25 cellular contexts compared by ENCODE assay signal in genomic region chr2:72235497-72236413, GRCh38.
DNase-seq lines count a peak whose midpoint lies in the region; ATAC-seq, FAIRE-seq and TF ChIP-seq lines count a peak whose summit lies in the region.
"Had no signal": no experiment of that assay in that cellular context is flagged by ENCODE, and none has a peak within 500 bp of the region (broad histone marks: within the 10 kb centered on the region; RNA-seq: fewer than 3 reads in every experiment).

No MANE protein-coding gene starts in this region.

- H3K4me3 ChIP-seq in keratinocyte (ENCODE audit: control insufficient read depth in 2 of 3, extremely low read depth in 1 of 3, insufficient read depth in 2 of 3, low read depth in 1 of 3, low read length in 3 of 3): peak overlapping the region in 1 of 3 experiments; percentile 24
- no peak overlapping the region for H3K4me3 ChIP-seq in adrenal gland
- H3K4me3 ChIP-seq: colonic mucosa, left lung, MG63, neural progenitor cell, skin epidermis had no signal

- no peaks in the 10 kb centered on the region for H3K36me3 Mint-ChIP-seq in WTC11
- H3K36me3 Mint-ChIP-seq: neural progenitor cell had no signal

- CTCF ChIA-PET in WTC11 (lab: Charles Lee): interaction anchor here (0.9 to 1.2 kb wide), 2 partner anchors 90 to 120 kb away, joined by 3 read pairs; no protein-coding TSS in a partner anchor

- WGBS in adrenal gland, 4 donors: 84 to 91% (median 86%) methylated on average over 5 of the region's 5 CpGs

- POLR2A ChIA-PET in WTC11 (lab: Charles Lee): no interaction called here

- H3K27me3 Mint-ChIP-seq in WTC11 (ENCODE audit: low read depth): no peaks in the 10 kb centered on the region
- H3K27me3 Mint-ChIP-seq: activated CD4-positive, alpha-beta memory T cell treated with anti-CD3 and anti-CD28 coated beads, Interleukin-2, amount 10 ng/mL, durations not matched to agents 7 days and 5 days; IgD-negative memory B cell; progenitor cell of endocrine pancreas; stimulated activated memory B cell treated with anti-CD40 and anti-IgM and Interleukin-4, amounts not matched to agents 10 μg/mL and 1 μg/mL and 100 μg/mL, for 72 hours had no signal

- H3K4me2 ChIP-seq in keratinocyte (ENCODE audit: control insufficient read depth, extremely low read depth, insufficient read depth, low read depth, low read length): peak overlapping the region; percentile 63
- H3K4me2 ChIP-seq: neural progenitor cell had no signal

- no peaks in the 10 kb centered on the region for H3K79me2 ChIP-seq in keratinocyte (ENCODE audit: control insufficient read depth, insufficient read depth, low read length)

- intact Hi-C loops in Right ventricle myocardium superior (cut with DNase I) (no loop called here), adrenal gland (cut with DNase I) (no loop called here)

- H3K27me3 ChIP-seq in keratinocyte (ENCODE audit: control insufficient read depth, extremely low read depth, insufficient read depth, low read length) (no peaks in the 10 kb centered on the region), adrenal gland (no peaks in the 10 kb centered on the region)
- H3K27me3 ChIP-seq: BE2C, colonic mucosa, left lung, MG63, neural progenitor cell had no signal

- H3K4me1 ChIP-seq in keratinocyte (ENCODE audit: control insufficient read depth, extremely low read depth, insufficient read depth, low read length) (peaks cover 29% of the 10 kb centered on the region), adrenal gland (replicated peaks in 1 of 2) (peaks cover 7 to 20% of the 10 kb centered on the region in 2 donors)
- H3K4me1 ChIP-seq: BE2C, colonic mucosa, neural progenitor cell had no signal

- no peaks in the 10 kb centered on the region for H3K9me1 ChIP-seq in keratinocyte (ENCODE audit: control insufficient read depth, extremely low read depth, insufficient read depth, low read length)

- H3K9me3 Mint-ChIP-seq in WTC11: 0 out of 2 replicates have a peak, but pooled peaks cover 3% of the 10 kb centered on the region
- H3K9me3 Mint-ChIP-seq: activated CD4-positive, alpha-beta memory T cell treated with anti-CD3 and anti-CD28 coated beads, Interleukin-2, amount 10 ng/mL, durations not matched to agents 7 days and 5 days; neural progenitor cell; stimulated activated memory B cell treated with anti-CD40 and anti-IgM and Interleukin-4, amounts not matched to agents 10 μg/mL and 1 μg/mL and 100 μg/mL, for 72 hours had no signal

- H3K27ac ChIP-seq in keratinocyte (ENCODE audit: control insufficient read depth, insufficient read depth, low read length) (peak overlapping the region; percentile 72), adrenal gland (no peak overlapping the region)
- H3K27ac ChIP-seq: 22Rv1, colonic mucosa, left lung, neural progenitor cell, skin epidermis had no signal

- no peak overlapping the region for H3K4me3 Mint-ChIP-seq in WTC11
- H3K4me3 Mint-ChIP-seq: activated CD4-positive, alpha-beta memory T cell treated with anti-CD3 and anti-CD28 coated beads, Interleukin-2, amount 10 ng/mL, durations not matched to agents 7 days and 5 days; IgD-negative memory B cell; neural progenitor cell; stimulated activated memory B cell treated with anti-CD40 and anti-IgM and Interleukin-4, amounts not matched to agents 10 μg/mL and 1 μg/mL and 100 μg/mL, for 72 hours had no signal

- H3K36me3 ChIP-seq in keratinocyte (ENCODE audit: control insufficient read depth in 2 of 2, extremely low read depth in 1 of 2, insufficient read depth in 2 of 2, low read length in 2 of 2) (no peaks in the 10 kb centered on the region), adrenal gland (replicated peaks in 1 of 2) (no peaks in the 10 kb centered on the region)
- H3K36me3 ChIP-seq: BE2C, colonic mucosa, left lung, MG63, neural progenitor cell had no signal

- FAIRE-seq in keratinocyte (lab: Jason Lieb, UNC): peak; percentile 41

- ATAC-seq in WTC11 (no peak), HG03342 (IDR thresholded peaks at IDR 0.05; ENCODE audit: unreplicated experiment) (no peak), Right ventricle myocardium superior (ENCODE audit: poor library complexity) (no peak)
- ATAC-seq: activated CD4-positive, CD25-positive, alpha-beta regulatory T cell treated with anti-CD3 and anti-CD28 coated beads, Interleukin-2, amount 50 U/mL, for 24 hours; left lung; stimulated activated memory B cell treated with anti-CD40 and anti-IgM and Interleukin-4, amounts not matched to agents 10 μg/mL and 1 μg/mL and 100 μg/mL, for 72 hours had no signal

- peak; percentile 9 for DNase-seq in NCI-H82 (lab: John Stamatoyannopoulos, UW)
- DNase-seq in NCI-H82 treated with DMSO at 0.1 percent for 48 hours (lab: John Stamatoyannopoulos, UW; ENCODE audit: unreplicated experiment): no peak
- DNase-seq in WTC11 (ENCODE audit: low spot score): no peak
- no peak for DNase-seq in keratinocyte (ENCODE audit: low read depth, low spot score)
- DNase-seq in effector CD4-positive, alpha-beta T cell: no peak
- no peak for DNase-seq in Right ventricle myocardium superior
- DNase-seq in adrenal gland: no peak
- DNase-seq: activated CD4-positive, alpha-beta memory T cell treated with anti-CD3 and anti-CD28 coated beads, Interleukin-2, amount 10 ng/mL, durations not matched to agents 7 days and 5 days; activated effector memory CD4-positive, alpha-beta T cell treated with Interleukin-2 at 50 U/mL for 16 hours; BE2C; colonic mucosa; DMS79; left lung; NCI-H1417 treated with DMSO at 0.1 percent for 48 hours; NCI-H510A; stimulated activated CD4-positive, alpha-beta T cell treated with anti-CD3 and anti-CD28 coated beads, Interleukin-2, amount 100 ng/mL, for 24 hours had no signal

- H3K4me1 Mint-ChIP-seq in WTC11: peaks cover 22% of the 10 kb centered on the region
- H3K4me1 Mint-ChIP-seq: activated CD4-positive, alpha-beta memory T cell treated with anti-CD3 and anti-CD28 coated beads, Interleukin-2, amount 10 ng/mL, durations not matched to agents 7 days and 5 days; neural progenitor cell had no signal

- no peak for TF ChIP-seq POLR2A in adrenal gland (IDR thresholded peaks at IDR 0.05)

- TF ChIP-seq CTCF in WTC11 (IDR thresholded peaks at IDR 0.05) (no peak), keratinocyte (optimal IDR thresholded peaks at IDR 0.05 in 1 of 3, IDR thresholded peaks at IDR 0.05 in 1 of 3, conservative IDR thresholded peaks at IDR 0.05 in 1 of 3; ENCODE audit: extremely low read depth in 1 of 3, insufficient read depth in 2 of 3, low read length in 3 of 3) (no peak), adrenal gland (IDR thresholded peaks at IDR 0.05) (no peak)

- H3K27ac Mint-ChIP-seq in WTC11: 0 out of 2 replicates have a peak overlapping the region, but pooled peaks have one; percentile 20
- H3K27ac Mint-ChIP-seq: activated CD4-positive, alpha-beta memory T cell treated with anti-CD3 and anti-CD28 coated beads, Interleukin-2, amount 10 ng/mL, durations not matched to agents 7 days and 5 days; IgD-negative memory B cell; neural progenitor cell; stimulated activated memory B cell treated with anti-CD40 and anti-IgM and Interleukin-4, amounts not matched to agents 10 μg/mL and 1 μg/mL and 100 μg/mL, for 72 hours had no signal

- no peaks in the 10 kb centered on the region for H4K20me1 ChIP-seq in keratinocyte (ENCODE audit: control insufficient read depth, extremely low read depth, insufficient read depth, low read length)

- H3K9me3 ChIP-seq in keratinocyte (ENCODE audit: control insufficient read depth, low read depth, low read length) (no peaks in the 10 kb centered on the region), adrenal gland (replicated peaks in 1 of 3) (no peaks in the 10 kb centered on the region)
- H3K9me3 ChIP-seq: BE2C, colonic mucosa, left lung, MG63 had no signal

- H2AFZ ChIP-seq in keratinocyte (ENCODE audit: control insufficient read depth, low read length): no peak overlapping the region
- H2AFZ ChIP-seq: neural progenitor cell had no signal

- dilution Hi-C loops in keratinocyte (cut with MboI; ENCODE audit: extremely low pct_ligation_motif_present, low sequenced_read_pairs): no loop called here

- no peak overlapping the region for H3K9ac ChIP-seq in keratinocyte (ENCODE audit: control insufficient read depth, extremely low read depth, insufficient read depth, low read length)
- H3K9ac ChIP-seq: neural progenitor cell had no signal

TF ChIP-seq in WTC11, 78 proteins besides CTCF, POLR2A, EP300 and RAD21 (continues in another document):
- TF ChIP-seq, protein P1, sequence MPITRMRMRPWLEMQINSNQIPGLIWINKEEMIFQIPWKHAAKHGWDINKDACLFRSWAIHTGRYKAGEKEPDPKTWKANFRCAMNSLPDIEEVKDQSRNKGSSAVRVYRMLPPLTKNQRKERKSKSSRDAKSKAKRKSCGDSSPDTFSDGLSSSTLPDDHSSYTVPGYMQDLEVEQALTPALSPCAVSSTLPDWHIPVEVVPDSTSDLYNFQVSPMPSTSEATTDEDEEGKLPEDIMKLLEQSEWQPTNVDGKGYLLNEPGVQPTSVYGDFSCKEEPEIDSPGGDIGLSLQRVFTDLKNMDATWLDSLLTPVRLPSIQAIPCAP (CRISPR knock-in tag; IDR thresholded peaks at IDR 0.05): no peak
- TF ChIP-seq ZNF219 (CRISPR knock-in tag; IDR thresholded peaks at IDR 0.05; ENCODE audit: borderline replicate concordance) (no peak), ELF4 (CRISPR knock-in tag; IDR thresholded peaks at IDR 0.05; ENCODE audit: low read depth) (no peak), E2F1 (CRISPR knock-in tag; IDR thresholded peaks at IDR 0.05) (no peak), MYBL2 (CRISPR knock-in tag; IDR thresholded peaks at IDR 0.05) (no peak)
